1 cellular context compared by ENCODE assay signal in the genomic region with DNA sequence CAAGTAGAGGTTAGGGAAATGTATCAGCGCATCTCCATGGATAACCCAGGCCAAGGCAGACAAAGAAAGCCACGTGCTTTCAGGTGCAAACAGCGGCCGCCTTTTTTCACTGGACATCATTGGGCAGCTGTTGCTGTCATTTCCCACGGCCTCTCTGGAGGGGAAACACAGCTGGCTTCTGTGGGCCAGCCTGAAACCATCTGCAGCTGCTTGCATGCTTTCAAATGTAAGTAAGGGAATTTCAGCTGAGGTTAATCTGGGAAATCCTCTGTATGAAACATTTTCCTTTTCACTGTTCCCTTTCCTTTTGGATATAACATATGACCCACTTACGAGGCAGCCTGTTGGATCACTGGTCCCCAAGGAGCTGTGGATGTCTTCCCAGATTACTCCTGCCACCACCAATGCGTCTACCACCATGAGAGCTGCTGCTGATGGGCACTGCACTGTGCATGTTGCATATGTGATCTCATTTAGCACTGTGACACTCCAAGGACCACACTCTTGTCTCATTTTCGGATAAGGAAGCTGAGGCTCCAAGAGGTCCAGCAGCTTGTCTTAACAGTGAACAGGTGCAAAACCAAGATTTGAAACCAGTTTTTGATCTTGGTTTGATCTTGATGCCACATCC.
TF ChIP-seq lines count a peak whose summit lies in the region.

No MANE protein-coding gene starts in this region.

TF ChIP-seq in SK-N-SH, 30 proteins besides CTCF, POLR2A, EP300 and RAD21 (continued from another document):
- TF ChIP-seq EZH2phosphoT487 (IDR thresholded peaks at IDR 0.05; ENCODE audit: borderline replicate concordance, low read depth): no peak
- TF ChIP-seq FOSL2 (IDR thresholded peaks at IDR 0.05; ENCODE audit: borderline replicate concordance, low read depth): no peak
- no peak for TF ChIP-seq TAF1 (IDR thresholded peaks at IDR 0.05; ENCODE audit: borderline replicate concordance, low read depth, low read length)
- TF ChIP-seq MEF2A (IDR thresholded peaks at IDR 0.05; ENCODE audit: borderline replicate concordance, low read depth): no peak
- TF ChIP-seq, protein P1, sequence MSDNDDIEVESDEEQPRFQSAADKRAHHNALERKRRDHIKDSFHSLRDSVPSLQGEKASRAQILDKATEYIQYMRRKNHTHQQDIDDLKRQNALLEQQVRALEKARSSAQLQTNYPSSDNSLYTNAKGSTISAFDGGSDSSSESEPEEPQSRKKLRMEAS (IDR thresholded peaks at IDR 0.05; ENCODE audit: low read depth): no peak
- TF ChIP-seq MXI1 (IDR thresholded peaks at IDR 0.05; ENCODE audit: low read depth, low read length): no peak
- TF ChIP-seq, protein P2, sequence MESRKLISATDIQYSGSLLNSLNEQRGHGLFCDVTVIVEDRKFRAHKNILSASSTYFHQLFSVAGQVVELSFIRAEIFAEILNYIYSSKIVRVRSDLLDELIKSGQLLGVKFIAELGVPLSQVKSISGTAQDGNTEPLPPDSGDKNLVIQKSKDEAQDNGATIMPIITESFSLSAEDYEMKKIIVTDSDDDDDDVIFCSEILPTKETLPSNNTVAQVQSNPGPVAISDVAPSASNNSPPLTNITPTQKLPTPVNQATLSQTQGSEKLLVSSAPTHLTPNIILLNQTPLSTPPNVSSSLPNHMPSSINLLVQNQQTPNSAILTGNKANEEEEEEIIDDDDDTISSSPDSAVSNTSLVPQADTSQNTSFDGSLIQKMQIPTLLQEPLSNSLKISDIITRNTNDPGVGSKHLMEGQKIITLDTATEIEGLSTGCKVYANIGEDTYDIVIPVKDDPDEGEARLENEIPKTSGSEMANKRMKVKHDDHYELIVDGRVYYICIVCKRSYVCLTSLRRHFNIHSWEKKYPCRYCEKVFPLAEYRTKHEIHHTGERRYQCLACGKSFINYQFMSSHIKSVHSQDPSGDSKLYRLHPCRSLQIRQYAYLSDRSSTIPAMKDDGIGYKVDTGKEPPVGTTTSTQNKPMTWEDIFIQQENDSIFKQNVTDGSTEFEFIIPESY (IDR thresholded peaks at IDR 0.05; ENCODE audit: borderline replicate concordance, low read depth): no peak
- TF ChIP-seq FOXM1 (IDR thresholded peaks at IDR 0.05; ENCODE audit: low read depth): no peak
- TF ChIP-seq GABPA (IDR thresholded peaks at IDR 0.05; ENCODE audit: low read depth): no peak
- no peak for TF ChIP-seq GATA2 (CRISPR knock-in tag; IDR thresholded peaks at IDR 0.05)
